In genomic region chr21:35940074-35940927, GRCh38 we compare ENCODE assay signal across 8 cellular contexts.
DNase-seq lines count a peak whose midpoint lies in the region; FAIRE-seq and TF ChIP-seq lines count a peak whose summit lies in the region.

No MANE protein-coding gene starts in this region.

- no peaks in the 10 kb centered on the region for H3K79me2 ChIP-seq in keratinocyte (ENCODE audit: control insufficient read depth, insufficient read depth, low read length)

- TF ChIP-seq CTCF in Caco-2 (IDR thresholded peaks at IDR 0.05; ENCODE audit: insufficient read depth in 1 of 2, low read depth in 1 of 2, low read length in 1 of 2, severe bottlenecking in 1 of 2, unreplicated experiment in 1 of 2) (peak; percentile 36 to 66), keratinocyte (optimal IDR thresholded peaks at IDR 0.05 in 1 of 3, IDR thresholded peaks at IDR 0.05 in 1 of 3, conservative IDR thresholded peaks at IDR 0.05 in 1 of 3; ENCODE audit: extremely low read depth in 1 of 3, insufficient read depth in 2 of 3, low read length in 3 of 3) (peak; percentile 61 to 84 (median 74)), testis (IDR thresholded peaks at IDR 0.05) (peak; percentile 48 to 51 (median 49))

- H3K36me3 Mint-ChIP-seq in Caco-2 (ENCODE audit: insufficient read depth, unreplicated experiment): no peaks in the 10 kb centered on the region
- no peaks in the 10 kb centered on the region for H3K36me3 Mint-ChIP-seq in activated CD4-positive, alpha-beta memory T cell treated with anti-CD3 and anti-CD28 coated beads for 36 hours
- no peaks in the 10 kb centered on the region for H3K36me3 Mint-ChIP-seq in immature natural killer cell

- 38 to 43% methylated on average over 11 of the region's 11 CpGs for WGBS in testis, 2 donors

- H3K4me3 ChIP-seq in Caco-2 (ENCODE audit: low read depth, low read length) (no peak overlapping the region), keratinocyte (ENCODE audit: control insufficient read depth in 2 of 3, extremely low read depth in 1 of 3, insufficient read depth in 2 of 3, low read depth in 1 of 3, low read length in 3 of 3) (no peak overlapping the region), testis (no peak overlapping the region)

- H3K9me3 Mint-ChIP-seq in Caco-2 (ENCODE audit: unreplicated experiment) (no peaks in the 10 kb centered on the region), immature natural killer cell (no peaks in the 10 kb centered on the region)
- H3K9me3 Mint-ChIP-seq in activated CD4-positive, alpha-beta memory T cell treated with anti-CD3 and anti-CD28 coated beads for 36 hours: no peaks in the 10 kb centered on the region

- POLR2A ChIA-PET in Caco-2 (lab: Charles Lee): no interaction called here
- POLR2A ChIA-PET in activated CD4-positive, alpha-beta memory T cell treated with anti-CD3 and anti-CD28 coated beads for 36 hours (lab: Charles Lee): no interaction called here

- H2AFZ ChIP-seq in keratinocyte (ENCODE audit: control insufficient read depth, low read length): no peak overlapping the region

- dilution Hi-C loops in keratinocyte (cut with MboI; ENCODE audit: extremely low pct_ligation_motif_present, low sequenced_read_pairs): no loop called here

- H3K27me3 ChIP-seq in Caco-2 (replicated peaks; ENCODE audit: control insufficient read depth, insufficient read depth, low read length) (no peaks in the 10 kb centered on the region), keratinocyte (ENCODE audit: control insufficient read depth, extremely low read depth, insufficient read depth, low read length) (no peaks in the 10 kb centered on the region), testis (no peaks in the 10 kb centered on the region)

- H3K27ac ChIP-seq in keratinocyte (ENCODE audit: control insufficient read depth, insufficient read depth, low read length) (no peak overlapping the region), testis (no peak overlapping the region)

- no peaks in the 10 kb centered on the region for H3K9me1 ChIP-seq in keratinocyte (ENCODE audit: control insufficient read depth, extremely low read depth, insufficient read depth, low read length)

- no peak overlapping the region for H3K4me2 ChIP-seq in keratinocyte (ENCODE audit: control insufficient read depth, extremely low read depth, insufficient read depth, low read depth, low read length)

- H3K9ac ChIP-seq in keratinocyte (ENCODE audit: control insufficient read depth, extremely low read depth, insufficient read depth, low read length): no peak overlapping the region

- peak; percentile 88 for FAIRE-seq in keratinocyte (lab: Jason Lieb, UNC)

- H3K4me3 Mint-ChIP-seq in Caco-2 (ENCODE audit: unreplicated experiment) (peak overlapping the region; percentile 40), immature natural killer cell (no peak overlapping the region)
- no peak overlapping the region for H3K4me3 Mint-ChIP-seq in activated CD4-positive, alpha-beta memory T cell treated with anti-CD3 and anti-CD28 coated beads for 36 hours

- BruUV-seq in Caco-2 (replicated peaks; lab: Mats Ljungman, UMichigan): no TSS peak

- H3K27me3 Mint-ChIP-seq in Caco-2 (ENCODE audit: insufficient read depth, unreplicated experiment) (no peaks in the 10 kb centered on the region), immature natural killer cell (ENCODE audit: low read depth in 3 of 3) (peaks cover 0 to 9% (median 9%) of the 10 kb centered on the region in 3 donors)
- H3K27me3 Mint-ChIP-seq in activated CD4-positive, alpha-beta memory T cell treated with anti-CD3 and anti-CD28 coated beads for 36 hours: peaks cover 3% of the 10 kb centered on the region

- no peak overlapping the region for H3K27ac Mint-ChIP-seq in Caco-2 (ENCODE audit: unreplicated experiment)
- no peak overlapping the region for H3K27ac Mint-ChIP-seq in activated CD4-positive, alpha-beta memory T cell treated with anti-CD3 and anti-CD28 coated beads for 36 hours
- H3K27ac Mint-ChIP-seq in immature natural killer cell: no peak overlapping the region

- H3K36me3 ChIP-seq in Caco-2 (ENCODE audit: control insufficient read depth, insufficient read depth, low read length) (no peaks in the 10 kb centered on the region), keratinocyte (ENCODE audit: control insufficient read depth in 2 of 2, extremely low read depth in 1 of 2, insufficient read depth in 2 of 2, low read length in 2 of 2) (no peaks in the 10 kb centered on the region), testis (ENCODE audit: low read depth, missing control alignments) (no peaks in the 10 kb centered on the region)

- CTCF ChIA-PET in Caco-2 (lab: Charles Lee): interaction anchor here (0.6 to 1.0 kb wide), 4 partner anchors 9 to 1195 kb away, joined by 3 to 5 read pairs (median 3); no protein-coding TSS in a partner anchor
- CTCF ChIA-PET in activated CD4-positive, alpha-beta memory T cell treated with anti-CD3 and anti-CD28 coated beads for 36 hours (lab: Charles Lee): no interaction called here

- no peaks in the 10 kb centered on the region for H4K20me1 ChIP-seq in keratinocyte (ENCODE audit: control insufficient read depth, extremely low read depth, insufficient read depth, low read length)

- intact Hi-C loops in Caco-2 (cut with micrococcal nuclease; ENCODE audit: unreplicated experiment): loop anchor here (1.0 kb wide), 3 partner anchors 45 to 1195 kb away; no protein-coding TSS in a partner anchor
- intact Hi-C loops in testis (cut with DNase I; ENCODE audit: low total_unique reads): no loop called here
- intact Hi-C loops in activated CD4-positive, alpha-beta memory T cell treated with anti-CD3 and anti-CD28 coated beads for 36 hours (cut with micrococcal nuclease): no loop called here

- TF ChIP-seq POLR2A in testis (IDR thresholded peaks at IDR 0.05): no peak

- peaks cover 4% of the 10 kb centered on the region; the same call in 1 of the 2 replicates for H3K4me1 ChIP-seq in Caco-2
- no peaks in the 10 kb centered on the region for H3K4me1 ChIP-seq in keratinocyte (ENCODE audit: control insufficient read depth, extremely low read depth, insufficient read depth, low read length)
- H3K4me1 ChIP-seq in testis: no peaks in the 10 kb centered on the region

- no peaks in the 10 kb centered on the region for H3K9me3 ChIP-seq in Caco-2
- H3K9me3 ChIP-seq in keratinocyte (ENCODE audit: control insufficient read depth, low read depth, low read length): no peaks in the 10 kb centered on the region
- no peaks in the 10 kb centered on the region for H3K9me3 ChIP-seq in testis

- no peaks in the 10 kb centered on the region for H3K4me1 Mint-ChIP-seq in Caco-2 (ENCODE audit: low read depth, unreplicated experiment)
- no peaks in the 10 kb centered on the region for H3K4me1 Mint-ChIP-seq in activated CD4-positive, alpha-beta memory T cell treated with anti-CD3 and anti-CD28 coated beads for 36 hours (ENCODE audit: low read depth)
- H3K4me1 Mint-ChIP-seq in immature natural killer cell: no peaks in the 10 kb centered on the region

- DNase-seq in Caco-2: peak; percentile 43 to 60
- peak; percentile 48 for DNase-seq in HS-5 (ENCODE audit: low read depth)
- peak; percentile 15 for DNase-seq in NCI-H82 treated with DMSO at 0.1 percent for 48 hours (lab: John Stamatoyannopoulos, UW; ENCODE audit: unreplicated experiment)
- DNase-seq in brain pericyte (ENCODE audit: low read depth, low spot score): peak; percentile 26
- DNase-seq in keratinocyte (ENCODE audit: low read depth, low spot score): no peak
- DNase-seq in testis: peak; percentile 72
- no peak for DNase-seq in activated CD4-positive, alpha-beta memory T cell treated with anti-CD3 and anti-CD28 coated beads for 36 hours
- DNase-seq in immature natural killer cell: no peak

Comparison
In these comparisons a context has a peak if more than half of its experiments do, and no peak if none do; other contexts are left out.
1. DNase-seq: peak in Caco-2 (2 of 2), HS-5 (single experiment), NCI-H82 treated with DMSO at 0.1 percent for 48 hours (single experiment), brain pericyte (single experiment) and testis (single experiment); none in keratinocyte (single experiment), activated CD4-positive, alpha-beta memory T cell treated with anti-CD3 and anti-CD28 coated beads for 36 hours (single experiment) and immature natural killer cell (0 of 3).
2. Peak in every context shown above with its lines, with median percentiles within 50 percentile points of each other: CTCF ChIP-seq.